In genomic region chr16:12539185-12539929, GRCh38 we compare ENCODE assay signal across 9 cellular contexts.
A peak's percentile ranks its signal among the peaks of the same experiment; 100 is the strongest.
DNase-seq lines count a peak whose midpoint lies in the region; ATAC-seq, FAIRE-seq and TF ChIP-seq lines count a peak whose summit lies in the region.
"Had no signal": no experiment of that assay in that cellular context is flagged by ENCODE, and none has a peak within 500 bp of the region (broad histone marks: within the 10 kb centered on the region; RNA-seq: fewer than 3 reads in every experiment).

No MANE protein-coding gene starts in this region.

- H3K9me3 ChIP-seq in mesenchymal stem cell (ENCODE audit: control insufficient read depth, low read length) (no peaks in the 10 kb centered on the region), tibial artery (no peaks in the 10 kb centered on the region), neural progenitor cell (ENCODE audit: low read depth) (no peaks in the 10 kb centered on the region)

- H3K27ac Mint-ChIP-seq in activated B cell treated with CpG ODN at 0.5 μM for 24 hours (peak overlapping the region; percentile 19), neural progenitor cell (no peak overlapping the region)

- H3K4me1 ChIP-seq in mesenchymal stem cell (ENCODE audit: control insufficient read depth, insufficient read depth, low read depth, low read length) = peaks cover 5% of the 10 kb centered on the region
- peaks cover 0 to 21% (median 3%) of the 10 kb centered on the region in 4 donors for H3K4me1 ChIP-seq in tibial artery
- H3K4me1 ChIP-seq in neural progenitor cell = no peaks in the 10 kb centered on the region

- H4K20me1 ChIP-seq in neural progenitor cell (ENCODE audit: low read depth) = peaks cover 13% of the 10 kb centered on the region

- H3K23ac ChIP-seq in mesenchymal stem cell (ENCODE audit: low read length in 2 of 2) = no peak overlapping the region

- no peaks in the 10 kb centered on the region for H3K27me3 ChIP-seq in mesenchymal stem cell (ENCODE audit: control insufficient read depth in 1 of 2, insufficient read depth in 1 of 2, low read length in 2 of 2)
- H3K27me3 ChIP-seq in tibial artery = no peaks in the 10 kb centered on the region
- no peaks in the 10 kb centered on the region for H3K27me3 ChIP-seq in neural progenitor cell

- H3K4me3 ChIP-seq in mesenchymal stem cell (ENCODE audit: insufficient read depth in 1 of 2, low read depth in 1 of 2, low read length in 2 of 2) (no peak overlapping the region), tibial artery (no peak overlapping the region), neural progenitor cell (no peak overlapping the region)

- CTCF ChIA-PET in activated B cell treated with CpG ODN at 0.5 μM for 24 hours (lab: Charles Lee) = no interaction called here

- H3K79me2 ChIP-seq in neural progenitor cell (ENCODE audit: low read depth) = no peaks in the 10 kb centered on the region

- no peaks in the 10 kb centered on the region for H3K9me3 Mint-ChIP-seq in activated B cell treated with CpG ODN at 0.5 μM for 24 hours
- no peaks in the 10 kb centered on the region for H3K9me3 Mint-ChIP-seq in neural progenitor cell

- no peak overlapping the region for H3K27ac ChIP-seq in mesenchymal stem cell (ENCODE audit: low read length, poor library complexity, severe bottlenecking)
- H3K27ac ChIP-seq in tibial artery = no peak overlapping the region
- no peak overlapping the region for H3K27ac ChIP-seq in neural progenitor cell

- H3K4me3 Mint-ChIP-seq in activated B cell treated with CpG ODN at 0.5 μM for 24 hours = no peak overlapping the region
- H3K4me3 Mint-ChIP-seq in neural progenitor cell = no peak overlapping the region

- H2BK5ac ChIP-seq in mesenchymal stem cell (ENCODE audit: low read depth, low read length, poor library complexity, severe bottlenecking) = no peak overlapping the region

- 26% methylated on average over 8 of the region's 8 CpGs for WGBS in mesenchymal stem cell

- no peak overlapping the region for H3K4ac ChIP-seq in mesenchymal stem cell (ENCODE audit: low read depth in 1 of 2, low read length in 2 of 2)

- no peak overlapping the region for H4K8ac ChIP-seq in mesenchymal stem cell (ENCODE audit: low read length)

- H2AK5ac ChIP-seq in mesenchymal stem cell (ENCODE audit: low read length, severe bottlenecking) = no peak overlapping the region

- H3K18ac ChIP-seq in mesenchymal stem cell (ENCODE audit: low read depth in 1 of 2, low read length in 2 of 2) = no peak overlapping the region

- H2AFZ ChIP-seq in mesenchymal stem cell (ENCODE audit: low read depth, low read length) (no peak overlapping the region), neural progenitor cell (replicated peaks) (no peak overlapping the region)

- no peak overlapping the region for H3K4me2 ChIP-seq in mesenchymal stem cell (ENCODE audit: low read length, poor library complexity, severe bottlenecking)
- no peak overlapping the region for H3K4me2 ChIP-seq in neural progenitor cell

- H3K36me3 Mint-ChIP-seq in activated B cell treated with CpG ODN at 0.5 μM for 24 hours (ENCODE audit: low read depth) = peaks cover 22% of the 10 kb centered on the region
- H3K36me3 Mint-ChIP-seq in neural progenitor cell = no peaks in the 10 kb centered on the region

- H3K27me3 Mint-ChIP-seq in activated B cell treated with CpG ODN at 0.5 μM for 24 hours = no peaks in the 10 kb centered on the region
- H3K27me3 Mint-ChIP-seq in neural progenitor cell (ENCODE audit: insufficient read depth, low read depth) = peaks cover 10% of the 10 kb centered on the region

- ATAC-seq in HG02759 (IDR thresholded peaks at IDR 0.05; ENCODE audit: unreplicated experiment) = peak; percentile 50
- no peak for ATAC-seq in activated B cell treated with CpG ODN at 0.5 μM for 24 hours (ENCODE audit: low read depth)

- H3K36me3 ChIP-seq in mesenchymal stem cell (ENCODE audit: control insufficient read depth in 1 of 2, insufficient read depth in 2 of 2, low read depth in 1 of 2, low read length in 2 of 2) = peaks cover 0 to 2% of the 10 kb centered on the region in 2 experiments
- no peaks in the 10 kb centered on the region for H3K36me3 ChIP-seq in tibial artery
- H3K36me3 ChIP-seq in neural progenitor cell = no peaks in the 10 kb centered on the region

- H3K14ac ChIP-seq in mesenchymal stem cell (ENCODE audit: low read length in 2 of 2) = no peak overlapping the region

- H3K79me1 ChIP-seq in mesenchymal stem cell (replicated peaks; ENCODE audit: low read length, poor library complexity, severe bottlenecking) = no peaks in the 10 kb centered on the region

- H3K9ac ChIP-seq in mesenchymal stem cell (ENCODE audit: low read length) = no peak overlapping the region
- H3K9ac ChIP-seq in neural progenitor cell = no peak overlapping the region

- no peak overlapping the region for H4K91ac ChIP-seq in mesenchymal stem cell (ENCODE audit: low read length)

- TF ChIP-seq CTCF in GM13976 (IDR thresholded peaks at IDR 0.05; ENCODE audit: borderline replicate concordance, control extremely low read depth, extremely low read depth, insufficient read depth, missing control alignments) = no peak
- TF ChIP-seq CTCF in activated B cell treated with CpG ODN at 0.5 μM for 24 hours (IDR thresholded peaks at IDR 0.05) = no peak
- TF ChIP-seq CTCF in tibial artery (IDR thresholded peaks at IDR 0.05) = no peak
- no peak for TF ChIP-seq CTCF in neural progenitor cell (IDR thresholded peaks at IDR 0.05)

- H2BK15ac ChIP-seq in mesenchymal stem cell (ENCODE audit: low read depth, poor library complexity, severe bottlenecking) = no peak overlapping the region

- peak; percentile 56 for DNase-seq in GM13976 (ENCODE audit: low spot score)
- no peak for DNase-seq in activated B cell treated with CpG ODN at 0.5 μM for 24 hours
- DNase-seq in mesenchymal stem cell = peak; percentile 87
- DNase-seq in frontal cortex (ENCODE audit: low spot score in 2 of 2) = no peak
- no peak for DNase-seq in tibial artery
- DNase-seq in SIG-M5 (lab: John Stamatoyannopoulos, UW) = no peak
- no peak for DNase-seq in neural progenitor cell (ENCODE audit: low spot score)

- H3F3A ChIP-seq in neural progenitor cell (ENCODE audit: low read depth) = no peaks in the 10 kb centered on the region

- no peak overlapping the region for H2BK12ac ChIP-seq in mesenchymal stem cell (ENCODE audit: low read length in 2 of 2)

- in situ Hi-C loops in GM13976 (cut with MboI; ENCODE audit: low sequenced_read_pairs, unreplicated experiment) = no loop called here

- no peak for FAIRE-seq in frontal cortex (lab: Jason Lieb, UNC)
- FAIRE-seq: colon had no signal

- POLR2A ChIA-PET in activated B cell treated with CpG ODN at 0.5 μM for 24 hours (lab: Charles Lee) = interaction anchor here (0.6 kb wide), 1 partner anchor 622 kb away, joined by 6 read pairs; no protein-coding TSS in a partner anchor

- H3K4me1 Mint-ChIP-seq in activated B cell treated with CpG ODN at 0.5 μM for 24 hours = peaks cover 83% of the 10 kb centered on the region
- H3K4me1 Mint-ChIP-seq in neural progenitor cell = peaks cover 5% of the 10 kb centered on the region

- no peak overlapping the region for H2BK120ac ChIP-seq in mesenchymal stem cell (ENCODE audit: low read depth, low read length)

- intact Hi-C loops in activated B cell treated with CpG ODN at 0.5 μM for 24 hours (cut with micrococcal nuclease) = no loop called here
- intact Hi-C loops in tibial artery (cut with DNase I; ENCODE audit: low total_unique reads) = no loop called here

Comparison
In these comparisons a context has a peak if more than half of its experiments do, and no peak if none do; other contexts are left out.
1. DNase-seq: peak in GM13976 (single experiment) and mesenchymal stem cell (single experiment); none in activated B cell treated with CpG ODN at 0.5 μM for 24 hours (single experiment), frontal cortex (0 of 2), tibial artery (0 of 2), SIG-M5 (single experiment) and neural progenitor cell (single experiment).